ENCODE assay signal across 13 cellular contexts in genomic region chr1:101178341-101178687, GRCh38. TPM values are rescaled to one million over a fixed set of nuclear protein-coding genes. Genes with fewer than 3 reads are reported as not detected.
A peak's percentile ranks its signal among the peaks of the same experiment; 100 is the strongest.
DNase-seq lines count a peak whose midpoint lies in the region; ATAC-seq and TF ChIP-seq lines count a peak whose summit lies in the region.
"Had no signal": no experiment of that assay in that cellular context is flagged by ENCODE, and none has a peak within 500 bp of the region (broad histone marks: within the 10 kb centered on the region; RNA-seq: fewer than 3 reads in every experiment).

No MANE protein-coding gene starts in this region.

- no peaks in the 10 kb centered on the region for H3K9me3 Mint-ChIP-seq in activated CD4-positive, alpha-beta T cell treated with anti-CD3 and anti-CD28 coated beads for 36 hours (ENCODE audit: low read depth)
- H3K9me3 Mint-ChIP-seq in activated naive CD4-positive, alpha-beta T cell treated with anti-CD3 and anti-CD28 coated beads for 36 hours, result no peaks in the 10 kb centered on the region
- no peaks in the 10 kb centered on the region for H3K9me3 Mint-ChIP-seq in stimulated activated naive B cell treated with anti-CD40 and anti-IgM and Interleukin-4, amounts not matched to agents 10 μg/mL and 1 μg/mL and 100 μg/mL, for 72 hours
- no peaks in the 10 kb centered on the region for H3K9me3 Mint-ChIP-seq in type B pancreatic cell
- H3K9me3 Mint-ChIP-seq: mesothelial cell of epicardium had no signal

- peak overlapping the region; percentile 71 for H3K4me3 Mint-ChIP-seq in activated CD4-positive, alpha-beta T cell treated with anti-CD3 and anti-CD28 coated beads for 36 hours
- H3K4me3 Mint-ChIP-seq in activated naive CD4-positive, alpha-beta T cell treated with anti-CD3 and anti-CD28 coated beads for 36 hours, result peak overlapping the region; percentile 44
- peak overlapping the region; percentile 34 to 76 for H3K4me3 Mint-ChIP-seq in stimulated activated naive B cell treated with anti-CD40 and anti-IgM and Interleukin-4, amounts not matched to agents 10 μg/mL and 1 μg/mL and 100 μg/mL, for 72 hours
- H3K4me3 Mint-ChIP-seq in type B pancreatic cell, result no peak overlapping the region
- H3K4me3 Mint-ChIP-seq: mesothelial cell of epicardium had no signal

- no peaks in the 10 kb centered on the region for H3K27me3 Mint-ChIP-seq in activated CD4-positive, alpha-beta T cell treated with anti-CD3 and anti-CD28 coated beads for 36 hours
- H3K27me3 Mint-ChIP-seq in activated naive CD4-positive, alpha-beta T cell treated with anti-CD3 and anti-CD28 coated beads for 36 hours (ENCODE audit: low read depth), result no peaks in the 10 kb centered on the region
- no peaks in the 10 kb centered on the region for H3K27me3 Mint-ChIP-seq in stimulated activated naive B cell treated with anti-CD40 and anti-IgM and Interleukin-4, amounts not matched to agents 10 μg/mL and 1 μg/mL and 100 μg/mL, for 72 hours
- peaks cover 2% of the 10 kb centered on the region for H3K27me3 Mint-ChIP-seq in type B pancreatic cell

- POLR2A ChIA-PET in activated CD4-positive, alpha-beta T cell treated with anti-CD3 and anti-CD28 coated beads for 36 hours (lab: Charles Lee), result interaction anchor here (0.6 to 3.5 kb wide), 10 partner anchors 10 to 112 kb away, joined by 3 to 36 read pairs (median 7); no protein-coding TSS in a partner anchor

- intact Hi-C loops in activated CD4-positive, alpha-beta T cell treated with anti-CD3 and anti-CD28 coated beads for 36 hours (cut with DNase I, micrococcal nuclease), result loop anchor here (1.0 to 10.0 kb wide), 11 partner anchors 10 to 734 kb away; no protein-coding TSS in a partner anchor
- intact Hi-C loops in activated naive CD4-positive, alpha-beta T cell treated with anti-CD3 and anti-CD28 coated beads for 36 hours (cut with micrococcal nuclease), result loop anchor here (1.0 to 5.0 kb wide), 9 partner anchors 10 to 1140 kb away; a partner anchor contains a TSS

- H3K36me3 Mint-ChIP-seq in activated CD4-positive, alpha-beta T cell treated with anti-CD3 and anti-CD28 coated beads for 36 hours (ENCODE audit: low read depth), result peaks cover 4% of the 10 kb centered on the region
- H3K36me3 Mint-ChIP-seq in activated naive CD4-positive, alpha-beta T cell treated with anti-CD3 and anti-CD28 coated beads for 36 hours (ENCODE audit: low read depth), result no peaks in the 10 kb centered on the region
- no peaks in the 10 kb centered on the region for H3K36me3 Mint-ChIP-seq in stimulated activated naive B cell treated with anti-CD40 and anti-IgM and Interleukin-4, amounts not matched to agents 10 μg/mL and 1 μg/mL and 100 μg/mL, for 72 hours
- H3K36me3 Mint-ChIP-seq in type B pancreatic cell, result no peaks in the 10 kb centered on the region
- H3K36me3 Mint-ChIP-seq: mesothelial cell of epicardium had no signal

- TF ChIP-seq CTCF in type B pancreatic cell (conservative IDR thresholded peaks at IDR 0.05), result no peak

- CTCF ChIA-PET in activated CD4-positive, alpha-beta T cell treated with anti-CD3 and anti-CD28 coated beads for 36 hours (lab: Charles Lee), result interaction anchor here (0.7 to 4.4 kb wide), 18 partner anchors 10 to 257 kb away, joined by 3 to 26 read pairs (median 4); partner anchors contain the start of gene S1PR1
- CTCF ChIA-PET in activated naive CD4-positive, alpha-beta T cell treated with anti-CD3 and anti-CD28 coated beads for 36 hours (lab: Charles Lee), result interaction anchor here (0.6 to 3.5 kb wide), 10 partner anchors 8 to 131 kb away, joined by 3 to 27 read pairs (median 4); no protein-coding TSS in a partner anchor

- no peak for ATAC-seq in activated CD4-positive, alpha-beta T cell treated with anti-CD3 and anti-CD28 coated beads for 36 hours
- ATAC-seq in HG02870 (IDR thresholded peaks at IDR 0.05; ENCODE audit: unreplicated experiment), result peak; percentile 12
- peak; percentile 20 to 31 for ATAC-seq in stimulated activated naive B cell treated with anti-CD40 and anti-IgM and Interleukin-4, amounts not matched to agents 10 μg/mL and 1 μg/mL and 100 μg/mL, for 72 hours (replicated peaks)
- ATAC-seq in HG02970 (IDR thresholded peaks at IDR 0.05; ENCODE audit: low FRiP score, unreplicated experiment), result no peak

- peaks cover 87% of the 10 kb centered on the region for H3K4me1 Mint-ChIP-seq in activated CD4-positive, alpha-beta T cell treated with anti-CD3 and anti-CD28 coated beads for 36 hours
- peaks cover 82% of the 10 kb centered on the region for H3K4me1 Mint-ChIP-seq in activated naive CD4-positive, alpha-beta T cell treated with anti-CD3 and anti-CD28 coated beads for 36 hours (ENCODE audit: low read depth)
- peaks cover 24 to 34% of the 10 kb centered on the region in 2 donors for H3K4me1 Mint-ChIP-seq in stimulated activated naive B cell treated with anti-CD40 and anti-IgM and Interleukin-4, amounts not matched to agents 10 μg/mL and 1 μg/mL and 100 μg/mL, for 72 hours
- no peaks in the 10 kb centered on the region for H3K4me1 Mint-ChIP-seq in type B pancreatic cell (ENCODE audit: unreplicated experiment)

- DNase-seq in activated CD4-positive, alpha-beta T cell treated with anti-CD3 and anti-CD28 coated beads for 36 hours, result peak; percentile 52
- no peak for DNase-seq in activated CD4-positive, alpha-beta T cell treated with anti-CD3 and anti-CD28 coated beads, Interleukin-2, amount 50 U/mL, for 1 hour
- peak; percentile 46 for DNase-seq in activated naive CD4-positive, alpha-beta T cell treated with anti-CD3 and anti-CD28 coated beads for 36 hours
- DNase-seq in stimulated activated naive B cell treated with anti-CD40 and anti-IgM and Interleukin-4, amounts not matched to agents 10 μg/mL and 1 μg/mL and 100 μg/mL, for 72 hours, result no peak
- no peak for DNase-seq in type B pancreatic cell (ENCODE audit: extremely low spot score, unreplicated experiment)
- no peak for DNase-seq in stimulated activated CD8-positive, alpha-beta memory T cell treated with anti-CD3 and anti-CD28 coated beads, Interleukin-4, amount 100 ng/mL, for 48 hours
- DNase-seq: EL, esophagus squamous epithelium, NCI-H1105, retina had no signal

- peak overlapping the region; percentile 99 for H3K27ac Mint-ChIP-seq in activated CD4-positive, alpha-beta T cell treated with anti-CD3 and anti-CD28 coated beads for 36 hours
- peak overlapping the region; percentile 100 for H3K27ac Mint-ChIP-seq in activated naive CD4-positive, alpha-beta T cell treated with anti-CD3 and anti-CD28 coated beads for 36 hours
- peak overlapping the region; percentile 89 for H3K27ac Mint-ChIP-seq in stimulated activated naive B cell treated with anti-CD40 and anti-IgM and Interleukin-4, amounts not matched to agents 10 μg/mL and 1 μg/mL and 100 μg/mL, for 72 hours
- H3K27ac Mint-ChIP-seq in type B pancreatic cell, result no peak overlapping the region
- H3K27ac Mint-ChIP-seq: mesothelial cell of epicardium had no signal

RNA-seq across cellular contexts. Expression of gene S1PR1, which starts 58.5 kb away (rescaled TPM):
- total RNA-seq in activated CD4-positive, alpha-beta T cell treated with anti-CD3 and anti-CD28 coated beads for 36 hours, result 100 to 1,000 TPM; 109 to 130 TPM
- 100 to 1,000 TPM; 129 to 131 TPM for total RNA-seq in activated naive CD4-positive, alpha-beta T cell treated with anti-CD3 and anti-CD28 coated beads for 36 hours
- 1.9 and 18.3 TPM in 2 replicates for total RNA-seq in type B pancreatic cell (ENCODE audit: low replicate concordance)

Comparison
In these comparisons a context has a peak if more than half of its experiments do, and no peak if none do; other contexts are left out.
1. DNase-seq: peak in activated CD4-positive, alpha-beta T cell treated with anti-CD3 and anti-CD28 coated beads for 36 hours (single experiment) and activated naive CD4-positive, alpha-beta T cell treated with anti-CD3 and anti-CD28 coated beads for 36 hours (single experiment); none in activated CD4-positive, alpha-beta T cell treated with anti-CD3 and anti-CD28 coated beads, Interleukin-2, amount 50 U/mL, for 1 hour (single experiment), stimulated activated naive B cell treated with anti-CD40 and anti-IgM and Interleukin-4, amounts not matched to agents 10 μg/mL and 1 μg/mL and 100 μg/mL, for 72 hours (single experiment), type B pancreatic cell (single experiment) and stimulated activated CD8-positive, alpha-beta memory T cell treated with anti-CD3 and anti-CD28 coated beads, Interleukin-4, amount 100 ng/mL, for 48 hours (single experiment).
2. ATAC-seq: peak in HG02870 (single experiment) and stimulated activated naive B cell treated with anti-CD40 and anti-IgM and Interleukin-4, amounts not matched to agents 10 μg/mL and 1 μg/mL and 100 μg/mL, for 72 hours (2 of 2); none in activated CD4-positive, alpha-beta T cell treated with anti-CD3 and anti-CD28 coated beads for 36 hours (single experiment) and HG02970 (single experiment).